ENCODE assay signal across 1 cellular context in the genomic region with DNA sequence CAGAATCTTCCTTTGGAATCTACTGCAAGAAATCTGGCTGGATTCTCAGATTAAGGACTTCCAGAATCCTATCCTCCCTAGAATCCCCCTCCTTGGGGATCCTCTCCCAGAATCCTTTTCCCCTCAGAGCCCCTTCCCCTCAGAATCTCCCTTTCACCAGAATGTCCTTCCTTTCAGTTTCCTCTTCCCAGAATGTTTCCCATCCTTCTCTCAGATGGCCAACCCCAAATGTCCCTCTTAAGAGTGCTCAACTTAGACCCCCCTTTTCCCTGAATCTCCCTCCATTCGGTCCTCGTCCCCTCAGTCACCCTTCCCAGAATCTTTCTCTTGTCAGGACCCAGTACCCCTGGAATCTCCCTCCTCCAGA.
TF ChIP-seq lines count a peak whose summit lies in the region.

No MANE protein-coding gene starts in this region.

TF ChIP-seq in HEK293, 187 proteins besides CTCF, POLR2A, EP300 and RAD21 (continued from another document):
- TF ChIP-seq, protein P1, sequence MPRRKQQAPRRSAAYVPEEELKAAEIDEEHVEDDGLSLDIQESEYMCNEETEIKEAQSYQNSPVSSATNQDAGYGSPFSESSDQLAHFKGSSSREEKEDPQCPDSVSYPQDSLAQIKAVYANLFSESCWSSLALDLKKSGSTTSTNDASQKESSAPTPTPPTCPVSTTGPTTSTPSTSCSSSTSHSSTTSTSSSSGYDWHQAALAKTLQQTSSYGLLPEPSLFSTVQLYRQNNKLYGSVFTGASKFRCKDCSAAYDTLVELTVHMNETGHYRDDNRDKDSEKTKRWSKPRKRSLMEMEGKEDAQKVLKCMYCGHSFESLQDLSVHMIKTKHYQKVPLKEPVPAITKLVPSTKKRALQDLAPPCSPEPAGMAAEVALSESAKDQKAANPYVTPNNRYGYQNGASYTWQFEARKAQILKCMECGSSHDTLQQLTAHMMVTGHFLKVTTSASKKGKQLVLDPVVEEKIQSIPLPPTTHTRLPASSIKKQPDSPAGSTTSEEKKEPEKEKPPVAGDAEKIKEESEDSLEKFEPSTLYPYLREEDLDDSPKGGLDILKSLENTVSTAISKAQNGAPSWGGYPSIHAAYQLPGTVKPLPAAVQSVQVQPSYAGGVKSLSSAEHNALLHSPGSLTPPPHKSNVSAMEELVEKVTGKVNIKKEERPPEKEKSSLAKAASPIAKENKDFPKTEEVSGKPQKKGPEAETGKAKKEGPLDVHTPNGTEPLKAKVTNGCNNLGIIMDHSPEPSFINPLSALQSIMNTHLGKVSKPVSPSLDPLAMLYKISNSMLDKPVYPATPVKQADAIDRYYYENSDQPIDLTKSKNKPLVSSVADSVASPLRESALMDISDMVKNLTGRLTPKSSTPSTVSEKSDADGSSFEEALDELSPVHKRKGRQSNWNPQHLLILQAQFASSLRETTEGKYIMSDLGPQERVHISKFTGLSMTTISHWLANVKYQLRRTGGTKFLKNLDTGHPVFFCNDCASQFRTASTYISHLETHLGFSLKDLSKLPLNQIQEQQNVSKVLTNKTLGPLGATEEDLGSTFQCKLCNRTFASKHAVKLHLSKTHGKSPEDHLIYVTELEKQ (tag by site-specific recombination; IDR thresholded peaks at IDR 0.05; ENCODE audit: borderline replicate concordance), result no peak
- TF ChIP-seq ZNF366 (tag by site-specific recombination; conservative IDR thresholded peaks at IDR 0.05), result peak; percentile 87
- TF ChIP-seq ZNF221 (tag by site-specific recombination; IDR thresholded peaks at IDR 0.05; ENCODE audit: borderline replicate concordance), result no peak
- no peak for TF ChIP-seq ZNF473 (tag by site-specific recombination; IDR thresholded peaks at IDR 0.05)
- TF ChIP-seq ZSCAN23 (tag by site-specific recombination; IDR thresholded peaks at IDR 0.05), result no peak
- TF ChIP-seq ZNF600 (tag by site-specific recombination; IDR thresholded peaks at IDR 0.05), result no peak
- TF ChIP-seq, protein P2, sequence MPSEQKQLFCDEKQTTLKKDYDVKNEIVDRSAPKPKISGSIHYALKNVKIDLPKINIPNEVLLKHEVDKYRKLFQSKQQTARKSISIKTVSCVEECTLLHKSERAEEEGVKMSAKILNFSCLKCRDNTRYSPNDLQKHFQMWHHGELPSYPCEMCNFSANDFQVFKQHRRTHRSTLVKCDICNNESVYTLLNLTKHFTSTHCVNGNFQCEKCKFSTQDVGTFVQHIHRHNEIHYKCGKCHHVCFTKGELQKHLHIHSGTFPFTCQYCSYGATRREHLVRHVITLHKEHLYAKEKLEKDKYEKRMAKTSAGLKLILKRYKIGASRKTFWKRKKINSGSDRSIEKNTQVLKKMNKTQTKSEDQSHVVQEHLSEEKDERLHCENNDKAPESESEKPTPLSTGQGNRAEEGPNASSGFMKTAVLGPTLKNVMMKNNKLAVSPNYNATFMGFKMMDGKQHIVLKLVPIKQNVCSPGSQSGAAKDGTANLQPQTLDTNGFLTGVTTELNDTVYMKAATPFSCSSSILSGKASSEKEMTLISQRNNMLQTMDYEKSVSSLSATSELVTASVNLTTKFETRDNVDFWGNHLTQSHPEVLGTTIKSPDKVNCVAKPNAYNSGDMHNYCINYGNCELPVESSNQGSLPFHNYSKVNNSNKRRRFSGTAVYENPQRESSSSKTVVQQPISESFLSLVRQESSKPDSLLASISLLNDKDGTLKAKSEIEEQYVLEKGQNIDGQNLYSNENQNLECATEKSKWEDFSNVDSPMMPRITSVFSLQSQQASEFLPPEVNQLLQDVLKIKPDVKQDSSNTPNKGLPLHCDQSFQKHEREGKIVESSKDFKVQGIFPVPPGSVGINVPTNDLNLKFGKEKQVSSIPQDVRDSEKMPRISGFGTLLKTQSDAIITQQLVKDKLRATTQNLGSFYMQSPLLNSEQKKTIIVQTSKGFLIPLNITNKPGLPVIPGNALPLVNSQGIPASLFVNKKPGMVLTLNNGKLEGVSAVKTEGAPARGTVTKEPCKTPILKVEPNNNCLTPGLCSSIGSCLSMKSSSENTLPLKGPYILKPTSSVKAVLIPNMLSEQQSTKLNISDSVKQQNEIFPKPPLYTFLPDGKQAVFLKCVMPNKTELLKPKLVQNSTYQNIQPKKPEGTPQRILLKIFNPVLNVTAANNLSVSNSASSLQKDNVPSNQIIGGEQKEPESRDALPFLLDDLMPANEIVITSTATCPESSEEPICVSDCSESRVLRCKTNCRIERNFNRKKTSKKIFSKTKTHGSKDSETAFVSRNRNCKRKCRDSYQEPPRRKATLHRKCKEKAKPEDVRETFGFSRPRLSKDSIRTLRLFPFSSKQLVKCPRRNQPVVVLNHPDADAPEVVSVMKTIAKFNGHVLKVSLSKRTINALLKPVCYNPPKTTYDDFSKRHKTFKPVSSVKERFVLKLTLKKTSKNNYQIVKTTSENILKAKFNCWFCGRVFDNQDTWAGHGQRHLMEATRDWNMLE (tag by site-specific recombination; conservative IDR thresholded peaks at IDR 0.05; ENCODE audit: low read depth), result no peak
- no peak for TF ChIP-seq ZNF791 (tag by site-specific recombination; IDR thresholded peaks at IDR 0.05)
- TF ChIP-seq ZNF558 (tag by site-specific recombination; IDR thresholded peaks at IDR 0.05), result no peak
- TF ChIP-seq, protein P3, sequence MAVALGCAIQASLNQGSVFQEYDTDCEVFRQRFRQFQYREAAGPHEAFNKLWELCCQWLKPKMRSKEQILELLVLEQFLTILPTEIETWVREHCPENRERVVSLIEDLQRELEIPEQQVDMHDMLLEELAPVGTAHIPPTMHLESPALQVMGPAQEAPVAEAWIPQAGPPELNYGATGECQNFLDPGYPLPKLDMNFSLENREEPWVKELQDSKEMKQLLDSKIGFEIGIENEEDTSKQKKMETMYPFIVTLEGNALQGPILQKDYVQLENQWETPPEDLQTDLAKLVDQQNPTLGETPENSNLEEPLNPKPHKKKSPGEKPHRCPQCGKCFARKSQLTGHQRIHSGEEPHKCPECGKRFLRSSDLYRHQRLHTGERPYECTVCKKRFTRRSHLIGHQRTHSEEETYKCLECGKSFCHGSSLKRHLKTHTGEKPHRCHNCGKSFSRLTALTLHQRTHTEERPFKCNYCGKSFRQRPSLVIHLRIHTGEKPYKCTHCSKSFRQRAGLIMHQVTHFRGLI (tag by site-specific recombination; IDR thresholded peaks at IDR 0.05), result no peak
- TF ChIP-seq SP7 (tag by site-specific recombination; IDR thresholded peaks at IDR 0.05), result no peak
- TF ChIP-seq ZNF146 (tag by site-specific recombination; IDR thresholded peaks at IDR 0.05), result no peak
- no peak for TF ChIP-seq ZNF560 (tag by site-specific recombination; IDR thresholded peaks at IDR 0.05; ENCODE audit: borderline replicate concordance)
- no peak for TF ChIP-seq ZNF280C (tag by site-specific recombination; IDR thresholded peaks at IDR 0.05)
- TF ChIP-seq OSR2 (tag by site-specific recombination; IDR thresholded peaks at IDR 0.05), result no peak
- no peak for TF ChIP-seq SP3 (tag by site-specific recombination; IDR thresholded peaks at IDR 0.05)
- no peak for TF ChIP-seq SCRT2 (tag by site-specific recombination; IDR thresholded peaks at IDR 0.05)
- no peak for TF ChIP-seq GLI4 (tag by site-specific recombination; IDR thresholded peaks at IDR 0.05)
- no peak for TF ChIP-seq ZNF16 (tag by site-specific recombination; IDR thresholded peaks at IDR 0.05; ENCODE audit: low read depth)
- TF ChIP-seq ZNF391 (tag by site-specific recombination; IDR thresholded peaks at IDR 0.05; ENCODE audit: borderline replicate concordance, low read depth), result no peak
- TF ChIP-seq ZNF157 (tag by site-specific recombination; IDR thresholded peaks at IDR 0.05), result no peak
- no peak; the same call in 1 of the 2 replicates for TF ChIP-seq ZSCAN30 (tag by site-specific recombination; IDR thresholded peaks at IDR 0.05)
- no peak for TF ChIP-seq ZNF658 (tag by site-specific recombination; IDR thresholded peaks at IDR 0.05)
- TF ChIP-seq ZBTB48 (tag by site-specific recombination; IDR thresholded peaks at IDR 0.05), result peak; percentile 27; the same call in 1 of the 2 replicates
- no peak for TF ChIP-seq ZNF211 (tag by site-specific recombination; IDR thresholded peaks at IDR 0.05; ENCODE audit: low read depth)
- TF ChIP-seq ZNF521 (tag by site-specific recombination; IDR thresholded peaks at IDR 0.05), result no peak
- 0 out of 2 replicates have a peak, but pooled peaks have one; percentile 28 for TF ChIP-seq ZNF133 (tag by site-specific recombination; IDR thresholded peaks at IDR 0.05)
- no peak for TF ChIP-seq ZNF549 (tag by site-specific recombination; IDR thresholded peaks at IDR 0.05)
- TF ChIP-seq RBAK (tag by site-specific recombination; IDR thresholded peaks at IDR 0.05), result no peak
- TF ChIP-seq PRDM1 (tag by site-specific recombination; IDR thresholded peaks at IDR 0.05), result peak; percentile 68
- no peak for TF ChIP-seq ZNF239 (tag by site-specific recombination; IDR thresholded peaks at IDR 0.05)
- no peak for TF ChIP-seq GLIS1 (tag by site-specific recombination; IDR thresholded peaks at IDR 0.05)
- no peak for TF ChIP-seq ZEB2 (tag by site-specific recombination; IDR thresholded peaks at IDR 0.05)
- no peak for TF ChIP-seq ZNF645 (tag by site-specific recombination; IDR thresholded peaks at IDR 0.05)
- no peak for TF ChIP-seq SALL2 (tag by site-specific recombination; IDR thresholded peaks at IDR 0.05; ENCODE audit: borderline replicate concordance)
- no peak for TF ChIP-seq ZBTB17 (tag by site-specific recombination; IDR thresholded peaks at IDR 0.05)
- TF ChIP-seq ZNF280D (tag by site-specific recombination; IDR thresholded peaks at IDR 0.05), result 0 out of 2 replicates have a peak, but pooled peaks have one; percentile 44
- no peak for TF ChIP-seq KLF16 (tag by site-specific recombination; IDR thresholded peaks at IDR 0.05)
- 0 out of 2 replicates have a peak, but pooled peaks have one; percentile 12 for TF ChIP-seq KLF10 (tag by site-specific recombination; IDR thresholded peaks at IDR 0.05)
- no peak for TF ChIP-seq ZBTB1 (tag by site-specific recombination; IDR thresholded peaks at IDR 0.05)
- TF ChIP-seq ZNF621 (tag by site-specific recombination; IDR thresholded peaks at IDR 0.05), result no peak
- TF ChIP-seq, protein P4, sequence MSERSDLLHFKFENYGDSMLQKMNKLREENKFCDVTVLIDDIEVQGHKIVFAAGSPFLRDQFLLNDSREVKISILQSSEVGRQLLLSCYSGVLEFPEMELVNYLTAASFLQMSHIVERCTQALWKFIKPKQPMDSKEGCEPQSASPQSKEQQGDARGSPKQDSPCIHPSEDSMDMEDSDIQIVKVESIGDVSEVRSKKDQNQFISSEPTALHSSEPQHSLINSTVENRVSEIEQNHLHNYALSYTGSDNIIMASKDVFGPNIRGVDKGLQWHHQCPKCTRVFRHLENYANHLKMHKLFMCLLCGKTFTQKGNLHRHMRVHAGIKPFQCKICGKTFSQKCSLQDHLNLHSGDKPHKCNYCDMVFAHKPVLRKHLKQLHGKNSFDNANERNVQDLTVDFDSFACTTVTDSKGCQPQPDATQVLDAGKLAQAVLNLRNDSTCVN (tag by site-specific recombination; optimal IDR thresholded peaks at IDR 0.05), result no peak
